In the genomic region with DNA sequence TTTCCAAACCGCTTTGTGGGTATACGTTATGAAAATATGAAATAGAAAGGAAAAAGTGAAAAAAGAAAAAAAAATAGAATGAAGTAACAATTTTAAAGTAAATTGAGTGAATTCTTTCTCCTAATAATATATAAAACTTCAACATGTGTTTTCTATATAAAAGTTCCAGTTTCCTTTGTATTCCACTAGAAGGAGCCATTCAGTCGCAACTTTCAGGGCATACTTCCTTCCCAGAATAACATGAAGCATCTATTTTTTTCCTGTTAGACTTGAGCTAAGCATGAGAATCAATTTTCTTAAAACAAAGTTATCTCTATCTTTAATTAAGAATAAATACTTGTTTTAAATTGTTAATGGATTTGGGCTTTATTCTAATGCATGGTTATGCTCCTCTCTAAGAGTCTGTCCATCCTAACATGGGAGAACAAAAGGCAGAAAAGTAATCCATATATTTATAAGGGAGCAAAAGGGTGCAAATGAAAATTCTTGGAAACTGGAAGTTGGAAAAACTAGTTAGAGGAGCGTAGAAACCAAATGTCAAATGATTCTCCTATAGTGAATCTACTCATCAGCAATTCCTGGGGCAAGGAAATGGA, we compare ENCODE assay signal across 14 cellular contexts. TPM values are rescaled to one million over a fixed set of nuclear protein-coding genes. Genes with fewer than 3 reads are reported as not detected.
A peak's percentile ranks its signal among the peaks of the same experiment; 100 is the strongest.
DNase-seq lines count a peak whose midpoint lies in the region; ATAC-seq and TF ChIP-seq lines count a peak whose summit lies in the region.
"Had no signal": no experiment of that assay in that cellular context is flagged by ENCODE, and none has a peak within 500 bp of the region (broad histone marks: within the 10 kb centered on the region; RNA-seq: fewer than 3 reads in every experiment).

No MANE protein-coding gene starts in this region.

- no peak overlapping the region for H2AFZ ChIP-seq in SK-N-SH (ENCODE audit: low read depth)
- H2AFZ ChIP-seq in smooth muscle cell (ENCODE audit: low read depth): no peak overlapping the region

- H3K4me2 ChIP-seq in SK-N-SH: no peak overlapping the region
- no peak overlapping the region for H3K4me2 ChIP-seq in smooth muscle cell
- H3K4me2 ChIP-seq: BLaER1 had no signal

- H3K4me1 ChIP-seq in SK-N-SH (ENCODE audit: control insufficient read depth in 1 of 2, insufficient read depth in 2 of 2, low read depth in 1 of 2, low read length in 1 of 2) (no peaks in the 10 kb centered on the region), esophagus muscularis mucosa (no peaks in the 10 kb centered on the region), smooth muscle cell (ENCODE audit: low read depth) (no peaks in the 10 kb centered on the region)
- H3K4me1 ChIP-seq: BLaER1, thyroid gland had no signal

- no peak; the same call in 1 of the 2 replicates for TF ChIP-seq RAD21 in SK-N-SH (IDR thresholded peaks at IDR 0.05; ENCODE audit: low read length)

- H3K27ac ChIP-seq in SK-N-SH (ENCODE audit: low read depth in 2 of 2, low read length in 1 of 2) (no peak overlapping the region), esophagus muscularis mucosa (replicated peaks in 1 of 4) (no peak overlapping the region), smooth muscle cell (ENCODE audit: low read depth) (no peak overlapping the region)
- H3K27ac ChIP-seq: BLaER1, thyroid gland had no signal

- no peaks in the 10 kb centered on the region for H3K9me3 ChIP-seq in SK-N-SH
- no peaks in the 10 kb centered on the region for H3K9me3 ChIP-seq in esophagus muscularis mucosa
- no peaks in the 10 kb centered on the region for H3K9me3 ChIP-seq in smooth muscle cell (replicated peaks; ENCODE audit: low read depth)
- H3K9me3 ChIP-seq: BLaER1, thyroid gland had no signal

- TF ChIP-seq CTCF in SK-N-SH (IDR thresholded peaks at IDR 0.05) (peak; percentile 56), esophagus muscularis mucosa (IDR thresholded peaks at IDR 0.05) (peak in 2 of 3 experiments; percentile 19 to 30), smooth muscle cell (IDR thresholded peaks at IDR 0.05; ENCODE audit: borderline replicate concordance, insufficient read depth, poor library complexity, severe bottlenecking) (peak; percentile 38)

- POLR2A ChIA-PET in SK-N-SH (lab: Yijun Ruan, JAX): no interaction called here

- H3K4me3 ChIP-seq in SK-N-SH (ENCODE audit: low read depth in 2 of 2, low read length in 1 of 2) (no peak overlapping the region), esophagus muscularis mucosa (no peak overlapping the region), smooth muscle cell (no peak overlapping the region)
- H3K4me3 ChIP-seq: BLaER1, thyroid gland had no signal

- no peaks in the 10 kb centered on the region for H4K20me1 ChIP-seq in SK-N-SH (ENCODE audit: insufficient read depth)
- no peaks in the 10 kb centered on the region for H4K20me1 ChIP-seq in smooth muscle cell (ENCODE audit: low read depth)
- H4K20me1 ChIP-seq: BLaER1 had no signal

- WGBS in SK-N-SH (ENCODE audit: low lambda C conversion rate): 13% methylated on average over 4 of the region's 4 CpGs
- WGBS in esophagus muscularis mucosa: 63% methylated on average over 4 of the region's 4 CpGs
- WGBS in smooth muscle cell (ENCODE audit: low lambda C conversion rate): 56% methylated on average over 4 of the region's 4 CpGs

- H3F3A ChIP-seq in SK-N-SH (replicated peaks; ENCODE audit: insufficient read depth) (no peaks in the 10 kb centered on the region), smooth muscle cell (ENCODE audit: low read depth) (no peaks in the 10 kb centered on the region)

- CTCF ChIA-PET in SK-N-SH (lab: Yijun Ruan, JAX): interaction anchor here (1.3 to 1.4 kb wide), 2 partner anchors 13 to 96 kb away, joined by 3 read pairs; no protein-coding TSS in a partner anchor

- TF ChIP-seq EP300 in SK-N-SH (IDR thresholded peaks at IDR 0.05; ENCODE audit: borderline replicate concordance in 1 of 2, low read depth in 1 of 2, low read length in 1 of 2) (no peak), esophagus muscularis mucosa (IDR thresholded peaks at IDR 0.05) (no peak)

- no peaks in the 10 kb centered on the region for H3K9me2 ChIP-seq in SK-N-SH

- TF ChIP-seq POLR2A in esophagus muscularis mucosa (IDR thresholded peaks at IDR 0.05; ENCODE audit: low read depth): no peak

- no peak for ATAC-seq in SK-N-SH treated with all-trans-retinoic acid at 6 μM for 48 hours
- ATAC-seq in GM21390 (IDR thresholded peaks at IDR 0.05; ENCODE audit: unreplicated experiment): no peak
- no peak for ATAC-seq in GM19328 (IDR thresholded peaks at IDR 0.05; ENCODE audit: unreplicated experiment)

- H3K27me3 ChIP-seq in SK-N-SH (ENCODE audit: insufficient read depth) (no peaks in the 10 kb centered on the region), esophagus muscularis mucosa (no peaks in the 10 kb centered on the region), smooth muscle cell (ENCODE audit: low read depth) (no peaks in the 10 kb centered on the region)
- H3K27me3 ChIP-seq: BLaER1, thyroid gland had no signal

- intact Hi-C loops in esophagus muscularis mucosa (cut with DNase I): no loop called here

- H3K79me2 ChIP-seq in SK-N-SH (ENCODE audit: insufficient read depth) (no peaks in the 10 kb centered on the region), smooth muscle cell (ENCODE audit: low read depth) (no peaks in the 10 kb centered on the region)

- H3K9ac ChIP-seq in SK-N-SH: no peak overlapping the region
- H3K9ac ChIP-seq in smooth muscle cell (ENCODE audit: low read depth): no peak overlapping the region
- H3K9ac ChIP-seq: BLaER1 had no signal

- H3K36me3 ChIP-seq in SK-N-SH (replicated peaks in 1 of 2; ENCODE audit: control insufficient read depth in 1 of 2, insufficient read depth in 2 of 2, low read length in 1 of 2) (no peaks in the 10 kb centered on the region), esophagus muscularis mucosa (no peaks in the 10 kb centered on the region), smooth muscle cell (ENCODE audit: low read depth) (no peaks in the 10 kb centered on the region)
- H3K36me3 ChIP-seq: BLaER1, thyroid gland had no signal

- no peak for DNase-seq in SK-N-SH
- peak; percentile 10 for DNase-seq in OCI-M1 (lab: John Stamatoyannopoulos, UW)
- DNase-seq in esophagus muscularis mucosa (ENCODE audit: extremely low spot score): no peak
- DNase-seq in smooth muscle cell (lab: John Stamatoyannopoulos, UW; ENCODE audit: unreplicated experiment): no peak
- DNase-seq in activated CD4-positive, CD25-positive, alpha-beta regulatory T cell treated with anti-CD3 and anti-CD28 coated beads, Interleukin-2, amount 50 U/mL, for 72 hours: no peak
- DNase-seq: activated naive CD4-positive, alpha-beta T cell; effector CD8-positive, alpha-beta T cell; NCI-H82; T1000; thyroid gland had no signal

TF ChIP-seq in SK-N-SH, 30 proteins besides CTCF, POLR2A, EP300 and RAD21:
- TF ChIP-seq YY1 (IDR thresholded peaks at IDR 0.05; ENCODE audit: low read depth) (no peak), FOXM1 (IDR thresholded peaks at IDR 0.05; ENCODE audit: low read depth) (no peak), ELF1 (IDR thresholded peaks at IDR 0.05) (no peak)
- TF ChIP-seq, protein P1, sequence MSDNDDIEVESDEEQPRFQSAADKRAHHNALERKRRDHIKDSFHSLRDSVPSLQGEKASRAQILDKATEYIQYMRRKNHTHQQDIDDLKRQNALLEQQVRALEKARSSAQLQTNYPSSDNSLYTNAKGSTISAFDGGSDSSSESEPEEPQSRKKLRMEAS (IDR thresholded peaks at IDR 0.05; ENCODE audit: low read depth): no peak

TF ChIP-seq in SK-N-SH treated with all-trans-retinoic acid at 6 μM for 48 hours, 23 proteins besides CTCF, POLR2A, EP300 and RAD21:
- TF ChIP-seq, protein P2, sequence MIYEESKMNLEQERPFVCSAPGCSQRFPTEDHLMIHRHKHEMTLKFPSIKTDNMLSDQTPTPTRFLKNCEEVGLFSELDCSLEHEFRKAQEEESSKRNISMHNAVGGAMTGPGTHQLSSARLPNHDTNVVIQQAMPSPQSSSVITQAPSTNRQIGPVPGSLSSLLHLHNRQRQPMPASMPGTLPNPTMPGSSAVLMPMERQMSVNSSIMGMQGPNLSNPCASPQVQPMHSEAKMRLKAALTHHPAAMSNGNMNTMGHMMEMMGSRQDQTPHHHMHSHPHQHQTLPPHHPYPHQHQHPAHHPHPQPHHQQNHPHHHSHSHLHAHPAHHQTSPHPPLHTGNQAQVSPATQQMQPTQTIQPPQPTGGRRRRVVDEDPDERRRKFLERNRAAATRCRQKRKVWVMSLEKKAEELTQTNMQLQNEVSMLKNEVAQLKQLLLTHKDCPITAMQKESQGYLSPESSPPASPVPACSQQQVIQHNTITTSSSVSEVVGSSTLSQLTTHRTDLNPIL (CRISPR knock-in tag; IDR thresholded peaks at IDR 0.05; ENCODE audit: low read depth): no peak
- TF ChIP-seq CSDC2 (CRISPR knock-in tag; IDR thresholded peaks at IDR 0.05) (no peak), ZFP30 (CRISPR knock-in tag; IDR thresholded peaks at IDR 0.05) (no peak)
- TF ChIP-seq, protein P3, sequence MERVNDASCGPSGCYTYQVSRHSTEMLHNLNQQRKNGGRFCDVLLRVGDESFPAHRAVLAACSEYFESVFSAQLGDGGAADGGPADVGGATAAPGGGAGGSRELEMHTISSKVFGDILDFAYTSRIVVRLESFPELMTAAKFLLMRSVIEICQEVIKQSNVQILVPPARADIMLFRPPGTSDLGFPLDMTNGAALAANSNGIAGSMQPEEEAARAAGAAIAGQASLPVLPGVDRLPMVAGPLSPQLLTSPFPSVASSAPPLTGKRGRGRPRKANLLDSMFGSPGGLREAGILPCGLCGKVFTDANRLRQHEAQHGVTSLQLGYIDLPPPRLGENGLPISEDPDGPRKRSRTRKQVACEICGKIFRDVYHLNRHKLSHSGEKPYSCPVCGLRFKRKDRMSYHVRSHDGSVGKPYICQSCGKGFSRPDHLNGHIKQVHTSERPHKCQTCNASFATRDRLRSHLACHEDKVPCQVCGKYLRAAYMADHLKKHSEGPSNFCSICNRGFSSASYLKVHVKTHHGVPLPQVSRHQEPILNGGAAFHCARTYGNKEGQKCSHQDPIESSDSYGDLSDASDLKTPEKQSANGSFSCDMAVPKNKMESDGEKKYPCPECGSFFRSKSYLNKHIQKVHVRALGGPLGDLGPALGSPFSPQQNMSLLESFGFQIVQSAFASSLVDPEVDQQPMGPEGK (CRISPR knock-in tag; IDR thresholded peaks at IDR 0.05; ENCODE audit: borderline replicate concordance): no peak

RNA-seq across cellular contexts. Expression of a gene that starts 16.0 kb away (rescaled TPM):
- polyA plus RNA-seq in SK-N-SH (2012; rRNA removed) (not detected in 2 replicates), smooth muscle cell (11.4 and 14.3 TPM in 2 replicates)
- polyA plus RNA-seq in SK-N-SH (2012; cell fraction: cytosol; rRNA removed): not detected in 2 replicates
- polyA plus RNA-seq in SK-N-SH (2012; cell fraction: nucleus; rRNA removed): not detected in 2 replicates
- total RNA-seq in esophagus muscularis mucosa (10 to 100 TPM; 23.7 to 45.6 (median 30.5) TPM), smooth muscle cell (49.1 and 54.1 TPM in 2 replicates)
